ENCODE assay signal across 1 cellular context in genomic region chr17:41763327-41763726, GRCh38.
TF ChIP-seq lines count a peak whose summit lies in the region.

No MANE protein-coding gene starts in this region.

TF ChIP-seq in K562, 482 proteins besides CTCF, POLR2A, EP300 and RAD21:
- TF ChIP-seq E2F6 (IDR thresholded peaks at IDR 0.05; ENCODE audit: borderline replicate concordance in 1 of 2, extremely low read depth in 1 of 2, insufficient read depth in 1 of 2, insufficient read length in 1 of 2, low read depth in 1 of 2, low read length in 1 of 2, poor library complexity in 1 of 2, severe bottlenecking in 1 of 2) = no peak
- peak; percentile 45 for TF ChIP-seq ZFP36 (IDR thresholded peaks at IDR 0.05; ENCODE audit: low read depth, low read length, partially characterized antibody)
- no peak for TF ChIP-seq MED1 (CRISPR knock-in tag; IDR thresholded peaks at IDR 0.05; ENCODE audit: borderline replicate concordance)
- TF ChIP-seq TEAD1 (CRISPR knock-in tag; IDR thresholded peaks at IDR 0.05) = no peak
- peak; percentile 47; the same call in 1 of the 2 replicates for TF ChIP-seq BCOR (IDR thresholded peaks at IDR 0.05)
- TF ChIP-seq CREBBP (IDR thresholded peaks at IDR 0.05; ENCODE audit: low read depth, low read length) = no peak
- TF ChIP-seq ADNP (tag; IDR thresholded peaks at IDR 0.05) = 0 out of 2 replicates have a peak, but pooled peaks have one; percentile 22
- TF ChIP-seq RBM25 (IDR thresholded peaks at IDR 0.05; ENCODE audit: low read depth, low read length, severe bottlenecking) = peak; percentile 32
TF ChIP-seq in K562: peak in this region for 4.
